In the genomic region with DNA sequence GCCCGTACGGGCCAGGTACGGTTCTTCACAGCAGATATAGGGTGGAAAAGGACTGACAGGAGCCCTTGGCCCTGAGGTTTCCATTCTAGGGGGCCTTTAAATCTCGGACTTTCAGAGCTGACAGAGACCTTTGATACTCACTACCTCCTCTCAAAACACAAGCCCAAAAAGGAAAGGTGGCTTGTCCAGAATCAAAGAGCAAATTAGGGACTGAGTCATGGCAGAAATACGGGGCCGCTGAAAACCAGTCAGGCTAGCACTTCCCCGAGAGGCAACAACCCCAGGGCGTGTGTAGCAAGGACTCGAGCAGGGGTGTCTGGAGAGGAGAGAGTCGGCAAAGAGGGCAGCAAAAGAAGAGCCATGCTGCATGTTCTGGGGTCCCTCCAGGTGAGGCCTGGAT, we compare ENCODE assay signal across 7 cellular contexts. TPM values are rescaled to one million over a fixed set of nuclear protein-coding genes. Genes with fewer than 3 reads are reported as not detected.
"Had no signal": no experiment of that assay in that cellular context is flagged by ENCODE, and none has a peak within 500 bp of the region (broad histone marks: within the 10 kb centered on the region; RNA-seq: fewer than 3 reads in every experiment).

No MANE protein-coding gene starts in this region.

RNA-seq across cellular contexts. Expression of a gene that starts 24.7 kb away (rescaled TPM):
- total RNA-seq: GM23248, GM23338, H1, H4, H7, H9, HFFc6 had no signal
- polyA plus RNA-seq: GM23248, GM23338, H1 had no signal

RNA-seq across cellular contexts. Expression of a gene that starts 33.4 kb away (rescaled TPM):
- total RNA-seq: GM23248, GM23338, H1, H4, H7, H9 had no signal
- polyA plus RNA-seq: GM23248, GM23338, H1 had no signal
